In genomic region chr7:133230591-133231194, GRCh38 we compare ENCODE assay signal across 8 cellular contexts. TPM values are rescaled to one million over a fixed set of nuclear protein-coding genes. Genes with fewer than 3 reads are reported as not detected.
DNase-seq lines count a peak whose midpoint lies in the region; ATAC-seq, FAIRE-seq and TF ChIP-seq lines count a peak whose summit lies in the region.

No MANE protein-coding gene starts in this region.

- H3K27me3 Mint-ChIP-seq in naive thymus-derived CD8-positive, alpha-beta T cell: peaks cover 0 to 7% (median 1%) of the 10 kb centered on the region in 5 donors

- TF ChIP-seq POLR2A in endothelial cell of umbilical vein (IDR thresholded peaks at IDR 0.05; ENCODE audit: low read depth, low read length): no peak

- TF ChIP-seq CTCF in A673 (conservative IDR thresholded peaks at IDR 0.05; ENCODE audit: low read depth, low read length) (peak; percentile 89), GM10266 (IDR thresholded peaks at IDR 0.05; ENCODE audit: control insufficient read depth, insufficient read depth, low read depth, missing control alignments) (peak; percentile 67), VCaP (conservative IDR thresholded peaks at IDR 0.05) (peak; percentile 78), endothelial cell of umbilical vein (IDR thresholded peaks at IDR 0.05; ENCODE audit: extremely low read depth in 1 of 2, insufficient read depth in 1 of 2, low read depth in 1 of 2, low read length in 2 of 2) (peak; percentile 60 to 62)

- H3K4me2 ChIP-seq in endothelial cell of umbilical vein (ENCODE audit: insufficient read depth, low read length): no peak overlapping the region

- H3K27me3 ChIP-seq in A673 (replicated peaks; ENCODE audit: insufficient read depth, low read depth, low read length, poor library complexity) (peaks cover 12% of the 10 kb centered on the region), endothelial cell of umbilical vein (ENCODE audit: control insufficient read depth in 2 of 2, insufficient read depth in 2 of 2, low read length in 2 of 2) (peaks cover 21 to 36% of the 10 kb centered on the region in 2 experiments)

- no peak overlapping the region for H3K4me3 Mint-ChIP-seq in naive thymus-derived CD8-positive, alpha-beta T cell

- CTCF ChIA-PET in A673 (lab: Charles Lee): interaction anchor here (0.5 kb wide), 1 partner anchor 108 kb away, joined by 10 read pairs; no protein-coding TSS in a partner anchor
- CTCF ChIA-PET in endothelial cell of umbilical vein (lab: Charles Lee): interaction anchor here (0.5 to 1.5 kb wide), 13 partner anchors 9 to 650 kb away, joined by 3 to 11 read pairs (median 3); partner anchors contain the start of gene EXOC4

- no peak overlapping the region for H3K27ac Mint-ChIP-seq in naive thymus-derived CD8-positive, alpha-beta T cell

- no peak overlapping the region for H3K9ac ChIP-seq in endothelial cell of umbilical vein (replicated peaks; ENCODE audit: extremely low read depth, insufficient read depth, low read length)

- no peaks in the 10 kb centered on the region for H3K4me1 Mint-ChIP-seq in naive thymus-derived CD8-positive, alpha-beta T cell

- no peaks in the 10 kb centered on the region for H3K36me3 Mint-ChIP-seq in naive thymus-derived CD8-positive, alpha-beta T cell

- POLR2A ChIA-PET in A673 (lab: Charles Lee; ENCODE audit: low non-redundant PET) (no interaction called here), endothelial cell of umbilical vein (lab: Charles Lee) (interaction anchor here (0.5 kb wide), 1 partner anchor 508 kb away, joined by 3 read pairs; no protein-coding TSS in a partner anchor)
- POLR2A ChIA-PET in naive thymus-derived CD8-positive, alpha-beta T cell (lab: Charles Lee): no interaction called here

- no peaks in the 10 kb centered on the region for H3K4me1 ChIP-seq in A673 (ENCODE audit: insufficient read depth, low read length, poor library complexity, severe bottlenecking)
- peaks cover 9% of the 10 kb centered on the region for H3K4me1 ChIP-seq in endothelial cell of umbilical vein (ENCODE audit: control insufficient read depth, extremely low read depth, insufficient read depth, low read length)

- peak; percentile 86 for FAIRE-seq in endothelial cell of umbilical vein (lab: Jason Lieb, UNC)

- H3K9me1 ChIP-seq in endothelial cell of umbilical vein (replicated peaks; ENCODE audit: control insufficient read depth, extremely low read depth, insufficient read depth, low read length): no peaks in the 10 kb centered on the region

- dilution Hi-C loops in endothelial cell of umbilical vein (cut with MboI; ENCODE audit: extremely low pct_ligation_motif_present, low sequenced_read_pairs): no loop called here

- no peak overlapping the region for H2AFZ ChIP-seq in endothelial cell of umbilical vein (ENCODE audit: low read depth, low read length)

- intact Hi-C loops in A673 (cut with micrococcal nuclease; ENCODE audit: unreplicated experiment) (loop anchor here (2.0 to 10.0 kb wide), 2 partner anchors 204 to 520 kb away; no protein-coding TSS in a partner anchor), endothelial cell of umbilical vein (cut with micrococcal nuclease) (loop anchor here (1.0 to 2.0 kb wide), 2 partner anchors 204 to 520 kb away; no protein-coding TSS in a partner anchor)

- H4K20me1 ChIP-seq in endothelial cell of umbilical vein (replicated peaks; ENCODE audit: control insufficient read depth, extremely low read depth, insufficient read depth, low read length): no peaks in the 10 kb centered on the region

- no peaks in the 10 kb centered on the region for H3K79me2 ChIP-seq in endothelial cell of umbilical vein (ENCODE audit: control insufficient read depth, insufficient read depth, low read length)

- DNase-seq in A673 (ENCODE audit: low spot score): peak; percentile 70
- DNase-seq in GM10266 (ENCODE audit: extremely low spot score): peak; percentile 21
- peak; percentile 67 for DNase-seq in NCI-H2029 treated with DMSO at 0.1 percent for 48 hours (lab: John Stamatoyannopoulos, UW)
- peak; percentile 73 for DNase-seq in endothelial cell of umbilical vein (ENCODE audit: low read depth, low spot score)
- peak in 9 of 10 donors; percentile 4 to 70 (median 39) for DNase-seq in naive thymus-derived CD8-positive, alpha-beta T cell

- no TSS peak for BruUV-seq in A673 (replicated peaks; lab: Mats Ljungman, UMichigan)
- BruUV-seq in endothelial cell of umbilical vein (replicated peaks; lab: Mats Ljungman, UMichigan): no TSS peak

- no peak overlapping the region for H3K4me3 ChIP-seq in A673 (ENCODE audit: low read depth, low read length, poor library complexity, severe bottlenecking)
- H3K4me3 ChIP-seq in endothelial cell of umbilical vein (replicated peaks in 1 of 3; ENCODE audit: insufficient read depth in 1 of 3, low read depth in 1 of 3, low read length in 3 of 3): no peak overlapping the region

- H3K36me3 ChIP-seq in A673 (ENCODE audit: insufficient read depth, low read length, poor library complexity, severe bottlenecking): no peaks in the 10 kb centered on the region
- H3K36me3 ChIP-seq in endothelial cell of umbilical vein (ENCODE audit: control insufficient read depth in 2 of 2, extremely low read depth in 1 of 2, insufficient read depth in 2 of 2, low read length in 2 of 2): no peaks in the 10 kb centered on the region

- no peak for ATAC-seq in naive thymus-derived CD8-positive, alpha-beta T cell
- no peak for ATAC-seq in GM21576 (IDR thresholded peaks at IDR 0.05; ENCODE audit: unreplicated experiment)
- ATAC-seq in GM19035 (IDR thresholded peaks at IDR 0.05; ENCODE audit: unreplicated experiment): no peak

- H3K9me3 Mint-ChIP-seq in naive thymus-derived CD8-positive, alpha-beta T cell: no peaks in the 10 kb centered on the region

- H3K27ac ChIP-seq in A673 (ENCODE audit: low read depth, low read length, poor library complexity, severe bottlenecking) (no peak overlapping the region), VCaP (peak overlapping the region; percentile 47), endothelial cell of umbilical vein (ENCODE audit: insufficient read depth, low read depth, low read length) (no peak overlapping the region)

- H3K9me3 ChIP-seq in A673 (ENCODE audit: low read depth, low read length, poor library complexity, severe bottlenecking): no peaks in the 10 kb centered on the region
- no peaks in the 10 kb centered on the region for H3K9me3 ChIP-seq in endothelial cell of umbilical vein (replicated peaks; ENCODE audit: control insufficient read depth, insufficient read depth, low read length)

TF ChIP-seq in endothelial cell of umbilical vein, 7 proteins besides CTCF, POLR2A, EP300 and RAD21:
- no peak for TF ChIP-seq FOS (IDR thresholded peaks at IDR 0.05; ENCODE audit: borderline replicate concordance, insufficient read depth, low read length)
- no peak for TF ChIP-seq JUN (IDR thresholded peaks at IDR 0.05; ENCODE audit: borderline replicate concordance, insufficient read depth, insufficient read length, low read depth)
- TF ChIP-seq MYC (IDR thresholded peaks at IDR 0.05; ENCODE audit: low read depth, low read length): no peak
- no peak for TF ChIP-seq MAX (IDR thresholded peaks at IDR 0.05; ENCODE audit: insufficient read depth, insufficient read length)
- no peak for TF ChIP-seq GATA2 (IDR thresholded peaks at IDR 0.05; ENCODE audit: insufficient read depth, insufficient read length, low read depth, low read length)
- no peak for TF ChIP-seq EZH2 (IDR thresholded peaks at IDR 0.05; ENCODE audit: borderline replicate concordance, low read depth, low read length, severe bottlenecking)
- no peak for TF ChIP-seq POLR2AphosphoS5 (IDR thresholded peaks at IDR 0.05; ENCODE audit: insufficient read depth, low read depth, low read length)
TF ChIP-seq in endothelial cell of umbilical vein: peak in this region for 0.

RNA-seq across cellular contexts. Expression of gene EXOC4, which starts 22.2 kb away (rescaled TPM):
- total RNA-seq in A673 (2021) (66.1 and 74.4 TPM in 2 replicates), endothelial cell of umbilical vein (69.6 and 73.1 TPM in 2 replicates)
- polyA plus RNA-seq in endothelial cell of umbilical vein: 17.9 and 20.3 TPM in 2 replicates
- 22.8 and 28.2 TPM in 2 replicates for polyA plus RNA-seq in endothelial cell of umbilical vein (2011; cell fraction: cytosol; rRNA removed)
- 55.9 and 58.8 TPM in 2 replicates for polyA plus RNA-seq in endothelial cell of umbilical vein (2011; cell fraction: nucleus; rRNA removed)
- 27.3 and 28.2 TPM in 2 replicates for polyA plus RNA-seq in endothelial cell of umbilical vein (2012)
- 135 and 138 TPM in 2 replicates for polyA minus RNA-seq in endothelial cell of umbilical vein
- 27.5 TPM for polyA minus RNA-seq in endothelial cell of umbilical vein (2011; cell fraction: cytosol; rRNA and poly(A)+ RNA removed)
- polyA minus RNA-seq in endothelial cell of umbilical vein (2011; cell fraction: nucleus; rRNA and poly(A)+ RNA removed): 260 and 357 TPM in 2 replicates
- total RNA-seq in naive thymus-derived CD8-positive, alpha-beta T cell: 10 to 100 TPM; 68.2 to 68.6 TPM
- 10 to 100 TPM; 29.4 to 42.4 (median 38.8) TPM for polyA plus RNA-seq in naive thymus-derived CD8-positive, alpha-beta T cell

Comparison
In these comparisons a context has a peak if more than half of its experiments do, and no peak if none do; other contexts are left out.
1. DNase-seq: peak in every context shown above with its lines; median percentile 73 in endothelial cell of umbilical vein; 70 in A673; 67 in NCI-H2029 treated with DMSO at 0.1 percent for 48 hours; 39 in naive thymus-derived CD8-positive, alpha-beta T cell; 21 in GM10266.